10 cellular contexts compared by ENCODE assay signal in genomic region chr6:137728386-137729349, GRCh38.
DNase-seq lines count a peak whose midpoint lies in the region; ATAC-seq and TF ChIP-seq lines count a peak whose summit lies in the region.
"Had no signal": no experiment of that assay in that cellular context is flagged by ENCODE, and none has a peak within 500 bp of the region (broad histone marks: within the 10 kb centered on the region; RNA-seq: fewer than 3 reads in every experiment).

No MANE protein-coding gene starts in this region.

- no peak overlapping the region for H3K9ac ChIP-seq in Karpas-422 (ENCODE audit: low read length)

- ATAC-seq in right lobe of liver: peak in 3 of 4 donors; percentile 33 to 67 (median 48)
- no peak for ATAC-seq in activated CD8-positive, alpha-beta T cell treated with anti-CD3 and anti-CD28 coated beads, Interleukin-2, amount 10 ng/mL, durations not matched to agents 7 days and 5 days
- ATAC-seq in HG03135 (IDR thresholded peaks at IDR 0.05; ENCODE audit: unreplicated experiment): no peak

- H3K4me3 ChIP-seq in ACC112 (ENCODE audit: low read depth, low read length) (peak overlapping the region; percentile 49; the same call in 1 of the 2 replicates), right lobe of liver (no peak overlapping the region), Karpas-422 (ENCODE audit: low read length) (no peak overlapping the region)

- no peaks in the 10 kb centered on the region for H3K36me3 Mint-ChIP-seq in activated CD8-positive, alpha-beta T cell treated with anti-CD3 and anti-CD28 coated beads, Interleukin-2, amount 10 ng/mL, durations not matched to agents 7 days and 5 days (ENCODE audit: low read depth)

- 32% methylated on average over 5 of the region's 6 CpGs for WGBS in right lobe of liver (ENCODE audit: insufficient coverage, low coverage, low lambda C conversion rate, missing lambda C conversion rate)

- no peaks in the 10 kb centered on the region for H3K4me1 Mint-ChIP-seq in activated CD8-positive, alpha-beta T cell treated with anti-CD3 and anti-CD28 coated beads, Interleukin-2, amount 10 ng/mL, durations not matched to agents 7 days and 5 days (ENCODE audit: low read depth)

- peaks cover 81% of the 10 kb centered on the region for H3K4me1 ChIP-seq in ACC112 (ENCODE audit: control insufficient read depth, insufficient read depth, low read length, unreplicated experiment)
- H3K4me1 ChIP-seq in right lobe of liver: peaks cover 0 to 10% (median 5%) of the 10 kb centered on the region in 4 donors
- H3K4me1 ChIP-seq in Karpas-422 (ENCODE audit: low read length): no peaks in the 10 kb centered on the region

- POLR2A ChIA-PET in activated CD8-positive, alpha-beta T cell treated with anti-CD3 and anti-CD28 coated beads, Interleukin-2, amount 10 ng/mL, durations not matched to agents 7 days and 5 days (lab: Charles Lee): no interaction called here

- H4K20me1 ChIP-seq in Karpas-422 (ENCODE audit: insufficient read depth, low read depth, low read length): no peaks in the 10 kb centered on the region

- H3K9me3 ChIP-seq in right lobe of liver: no peaks in the 10 kb centered on the region
- no peaks in the 10 kb centered on the region for H3K9me3 ChIP-seq in Karpas-422 (ENCODE audit: low read length)

- H2AFZ ChIP-seq in ACC112 (ENCODE audit: low read length, unreplicated experiment) (no peak overlapping the region), Karpas-422 (ENCODE audit: low read length) (no peak overlapping the region)

- no peaks in the 10 kb centered on the region for H3K9me2 ChIP-seq in Karpas-422 (replicated peaks; ENCODE audit: insufficient read depth, low read length)

- no peak for TF ChIP-seq CTCF in right lobe of liver (IDR thresholded peaks at IDR 0.05)

- DNase-seq in LHCN-M2 (ENCODE audit: low read depth) (peak; percentile 94), dermis microvascular lymphatic vessel endothelial cell (ENCODE audit: low read depth in 2 of 2) (peak; percentile 62 to 69), right lobe of liver (peak in 1 of 3 donors; percentile 57), Karpas-422 (no peak), NCI-H774 (lab: John Stamatoyannopoulos, UW) (no peak)
- DNase-seq in activated CD8-positive, alpha-beta T cell treated with anti-CD3 and anti-CD28 coated beads, Interleukin-2, amount 10 ng/mL, durations not matched to agents 7 days and 5 days: no peak
- DNase-seq: activated naive CD4-positive, alpha-beta T cell treated with anti-CD3 and anti-CD28 coated beads for 36 hours; C1 segment of cervical spinal cord had no signal

- H3K4me3 Mint-ChIP-seq in activated CD8-positive, alpha-beta T cell treated with anti-CD3 and anti-CD28 coated beads, Interleukin-2, amount 10 ng/mL, durations not matched to agents 7 days and 5 days: no peak overlapping the region
- H3K4me3 Mint-ChIP-seq: activated naive CD4-positive, alpha-beta T cell treated with anti-CD3 and anti-CD28 coated beads for 36 hours had no signal

- H3K27ac ChIP-seq in ACC112 (ENCODE audit: low read depth, low read length) (peak overlapping the region; percentile 97), right lobe of liver (peak overlapping the region in 1 of 3 donors; percentile 4), Karpas-422 (ENCODE audit: low read length) (no peak overlapping the region)

- H3K27me3 ChIP-seq in ACC112 (ENCODE audit: insufficient read depth, low read length): no peaks in the 10 kb centered on the region
- H3K27me3 ChIP-seq in right lobe of liver: no peaks in the 10 kb centered on the region
- no peaks in the 10 kb centered on the region for H3K27me3 ChIP-seq in Karpas-422 (ENCODE audit: low read length)

- H3K27ac Mint-ChIP-seq in activated CD8-positive, alpha-beta T cell treated with anti-CD3 and anti-CD28 coated beads, Interleukin-2, amount 10 ng/mL, durations not matched to agents 7 days and 5 days: no peak overlapping the region
- H3K27ac Mint-ChIP-seq: activated naive CD4-positive, alpha-beta T cell treated with anti-CD3 and anti-CD28 coated beads for 36 hours had no signal

- H3K27me3 Mint-ChIP-seq in activated CD8-positive, alpha-beta T cell treated with anti-CD3 and anti-CD28 coated beads, Interleukin-2, amount 10 ng/mL, durations not matched to agents 7 days and 5 days (ENCODE audit: low read depth): peaks cover 9% of the 10 kb centered on the region

- CTCF ChIA-PET in activated CD8-positive, alpha-beta T cell treated with anti-CD3 and anti-CD28 coated beads, Interleukin-2, amount 10 ng/mL, durations not matched to agents 7 days and 5 days (lab: Charles Lee): interaction anchor here (0.7 to 1.9 kb wide), 2 partner anchors 20 to 182 kb away, joined by 3 to 6 read pairs; no protein-coding TSS in a partner anchor

- intact Hi-C loops in right lobe of liver (cut with DNase I): loop anchor here in 1 of 2 donors (10.0 kb wide), 1 partner anchor 136 kb away; the partner anchor contains the start of gene TNFAIP3

- H3K79me2 ChIP-seq in ACC112 (ENCODE audit: control insufficient read depth, insufficient read depth, low read length, unreplicated experiment) (no peaks in the 10 kb centered on the region), Karpas-422 (ENCODE audit: low read length) (no peaks in the 10 kb centered on the region)

- H3K4me2 ChIP-seq in Karpas-422 (ENCODE audit: low read depth, low read length, poor library complexity, severe bottlenecking): no peak overlapping the region

- no peaks in the 10 kb centered on the region for H3K9me3 Mint-ChIP-seq in activated CD8-positive, alpha-beta T cell treated with anti-CD3 and anti-CD28 coated beads, Interleukin-2, amount 10 ng/mL, durations not matched to agents 7 days and 5 days (ENCODE audit: insufficient read depth)
- H3K9me3 Mint-ChIP-seq: activated naive CD4-positive, alpha-beta T cell treated with anti-CD3 and anti-CD28 coated beads for 36 hours had no signal

- peak; percentile 47 for TF ChIP-seq POLR2A in right lobe of liver (IDR thresholded peaks at IDR 0.05)

- H3K36me3 ChIP-seq in ACC112 (ENCODE audit: insufficient read depth, low read length): no peaks in the 10 kb centered on the region
- H3K36me3 ChIP-seq in right lobe of liver: no peaks in the 10 kb centered on the region
- no peaks in the 10 kb centered on the region for H3K36me3 ChIP-seq in Karpas-422 (ENCODE audit: insufficient read depth, low read length)

Comparison
In these comparisons a context has a peak if more than half of its experiments do, and no peak if none do; other contexts are left out.
1. DNase-seq: peak in LHCN-M2 (single experiment) and dermis microvascular lymphatic vessel endothelial cell (2 of 2); none in activated CD8-positive, alpha-beta T cell treated with anti-CD3 and anti-CD28 coated beads, Interleukin-2, amount 10 ng/mL, durations not matched to agents 7 days and 5 days (single experiment), Karpas-422 (single experiment) and NCI-H774 (single experiment).
2. ATAC-seq: peak in right lobe of liver (3 of 4); none in activated CD8-positive, alpha-beta T cell treated with anti-CD3 and anti-CD28 coated beads, Interleukin-2, amount 10 ng/mL, durations not matched to agents 7 days and 5 days (single experiment) and HG03135 (single experiment).